ENCODE assay signal across 24 cellular contexts in genomic region chr12:6148061-6148460, GRCh38. TPM values are rescaled to one million over a fixed set of nuclear protein-coding genes. Genes with fewer than 3 reads are reported as not detected.
A peak's percentile ranks its signal among the peaks of the same experiment; 100 is the strongest.
DNase-seq lines count a peak whose midpoint lies in the region; ATAC-seq and TF ChIP-seq lines count a peak whose summit lies in the region.
"Had no signal": no experiment of that assay in that cellular context is flagged by ENCODE, and none has a peak within 500 bp of the region (broad histone marks: within the 10 kb centered on the region; RNA-seq: fewer than 3 reads in every experiment).

No MANE protein-coding gene starts in this region.

- WGBS in mammary epithelial cell (ENCODE audit: low coverage, missing lambda C conversion rate), result 100% methylated on average over 2 of the region's 2 CpGs

- H3K4me3 ChIP-seq in mammary epithelial cell (replicated peaks in 1 of 3; ENCODE audit: insufficient read depth in 1 of 3, low read depth in 2 of 3, low read length in 3 of 3), result no peak overlapping the region
- H3K4me3 ChIP-seq: MG63, SJSA1 had no signal

- no peaks in the 10 kb centered on the region for H3K4me1 ChIP-seq in mammary epithelial cell (ENCODE audit: insufficient read depth, low read length)

- CTCF ChIA-PET in T-cell (lab: Charles Lee), result no interaction called here
- CTCF ChIA-PET in mammary epithelial cell (lab: Charles Lee; ENCODE audit: low non-redundant PET), result no interaction called here

- H3K27me3 Mint-ChIP-seq in activated naive CD8-positive, alpha-beta T cell treated with anti-CD3 and anti-CD28 coated beads, Interleukin-2, amount 10 ng/mL, durations not matched to agents 7 days and 5 days, result no peaks in the 10 kb centered on the region
- H3K27me3 Mint-ChIP-seq in activated naive CD8-positive, alpha-beta T cell treated with anti-CD3 and anti-CD28 coated beads for 36 hours, result no peaks in the 10 kb centered on the region
- H3K27me3 Mint-ChIP-seq in T-cell, result peaks cover 0 to 10% of the 10 kb centered on the region in 2 donors
- no peaks in the 10 kb centered on the region for H3K27me3 Mint-ChIP-seq in neural crest cell (ENCODE audit: low read depth)

- no peaks in the 10 kb centered on the region for H3K9me3 ChIP-seq in mammary epithelial cell (replicated peaks; ENCODE audit: insufficient read depth, low read length)
- H3K9me3 ChIP-seq: SJSA1 had no signal

- intact Hi-C loops in mammary epithelial cell (cut with micrococcal nuclease), result no loop called here

- no peaks in the 10 kb centered on the region for H4K20me1 ChIP-seq in mammary epithelial cell (ENCODE audit: insufficient read depth, low read length)

- no peak for DNase-seq in activated naive CD8-positive, alpha-beta T cell treated with anti-CD3 and anti-CD28 coated beads, Interleukin-2, amount 10 ng/mL, durations not matched to agents 7 days and 5 days
- DNase-seq in activated naive CD8-positive, alpha-beta T cell treated with anti-CD3 and anti-CD28 coated beads for 36 hours, result no peak
- DNase-seq in T-cell, result no peak
- no peak for DNase-seq in neural crest cell (ENCODE audit: low read depth, low spot score)
- no peak for DNase-seq in activated CD4-positive, alpha-beta T cell treated with anti-CD3 and anti-CD28 coated beads for 1 hour
- no peak for DNase-seq in T-helper 9 cell
- no peak for DNase-seq in mammary epithelial cell
- DNase-seq: CD4-positive, alpha-beta memory T cell; DMS 273 treated with DMSO at 0.1 percent for 48 hours; DMS79; EL; GDM1; KBM-7; MG63; NCI-H1694; NCI-H2029 treated with DMSO at 0.1 percent for 48 hours; NCI-H446 treated with DMSO at 0.1 percent for 48 hours; NCI-H526; NCI-H82; Right ventricle myocardium superior; RPMI8226 had no signal

- TF ChIP-seq CTCF in neural crest cell (conservative IDR thresholded peaks at IDR 0.05), result no peak
- no peak for TF ChIP-seq CTCF in mammary epithelial cell (conservative IDR thresholded peaks at IDR 0.05 in 1 of 2, IDR thresholded peaks at IDR 0.05 in 1 of 2; ENCODE audit: extremely low read depth in 1 of 2, insufficient read depth in 1 of 2, low read depth in 1 of 2, low read length in 2 of 2)

- H3K36me3 ChIP-seq in mammary epithelial cell (ENCODE audit: insufficient read depth, low read length), result no peaks in the 10 kb centered on the region
- H3K36me3 ChIP-seq: MG63, SJSA1 had no signal

- H3K27ac ChIP-seq in mammary epithelial cell (ENCODE audit: insufficient read depth, low read depth, low read length), result no peak overlapping the region
- H3K27ac ChIP-seq: SJSA1 had no signal

- H3K36me3 Mint-ChIP-seq in activated naive CD8-positive, alpha-beta T cell treated with anti-CD3 and anti-CD28 coated beads, Interleukin-2, amount 10 ng/mL, durations not matched to agents 7 days and 5 days, result no peaks in the 10 kb centered on the region
- H3K36me3 Mint-ChIP-seq in activated naive CD8-positive, alpha-beta T cell treated with anti-CD3 and anti-CD28 coated beads for 36 hours, result no peaks in the 10 kb centered on the region
- H3K36me3 Mint-ChIP-seq in T-cell (no peaks in the 10 kb centered on the region), neural crest cell (ENCODE audit: low read depth) (no peaks in the 10 kb centered on the region)
- H3K36me3 Mint-ChIP-seq: CD4-positive, alpha-beta memory T cell had no signal

- in situ Hi-C loops in mammary epithelial cell (cut with MboI; ENCODE audit: low sequenced_read_pairs in 2 of 2), result no loop called here

- H3K4me3 Mint-ChIP-seq in activated naive CD8-positive, alpha-beta T cell treated with anti-CD3 and anti-CD28 coated beads, Interleukin-2, amount 10 ng/mL, durations not matched to agents 7 days and 5 days, result no peak overlapping the region
- no peak overlapping the region for H3K4me3 Mint-ChIP-seq in activated naive CD8-positive, alpha-beta T cell treated with anti-CD3 and anti-CD28 coated beads for 36 hours
- H3K4me3 Mint-ChIP-seq in T-cell (peak overlapping the region in 1 of 3 donors; percentile 15), neural crest cell (no peak overlapping the region)
- H3K4me3 Mint-ChIP-seq: CD4-positive, alpha-beta memory T cell had no signal

- no peak overlapping the region for H3K9ac ChIP-seq in mammary epithelial cell (ENCODE audit: insufficient read depth, low read length)

- dilution Hi-C loops in mammary epithelial cell (cut with HindIII; ENCODE audit: low sequenced_read_pairs), result no loop called here

- no peak for ATAC-seq in activated naive CD8-positive, alpha-beta T cell treated with anti-CD3 and anti-CD28 coated beads, Interleukin-2, amount 10 ng/mL, durations not matched to agents 7 days and 5 days (ENCODE audit: low read depth)
- ATAC-seq in T-cell (replicated peaks in 1 of 4) (peak in 1 of 4 experiments; percentile 23), GM18520 (IDR thresholded peaks at IDR 0.05; ENCODE audit: unreplicated experiment) (no peak)
- ATAC-seq: HCT116 had no signal

- no peak overlapping the region for H2AFZ ChIP-seq in mammary epithelial cell (ENCODE audit: low read depth, low read length)

- H3K9me3 Mint-ChIP-seq in activated naive CD8-positive, alpha-beta T cell treated with anti-CD3 and anti-CD28 coated beads, Interleukin-2, amount 10 ng/mL, durations not matched to agents 7 days and 5 days, result no peaks in the 10 kb centered on the region
- no peaks in the 10 kb centered on the region for H3K9me3 Mint-ChIP-seq in activated naive CD8-positive, alpha-beta T cell treated with anti-CD3 and anti-CD28 coated beads for 36 hours
- no peaks in the 10 kb centered on the region for H3K9me3 Mint-ChIP-seq in T-cell
- no peaks in the 10 kb centered on the region for H3K9me3 Mint-ChIP-seq in neural crest cell
- H3K9me3 Mint-ChIP-seq: CD4-positive, alpha-beta memory T cell had no signal

- BruUV-seq in mammary epithelial cell (replicated peaks; lab: Mats Ljungman, UMichigan), result no TSS peak

- peak overlapping the region; percentile 4 for H3K27ac Mint-ChIP-seq in activated naive CD8-positive, alpha-beta T cell treated with anti-CD3 and anti-CD28 coated beads, Interleukin-2, amount 10 ng/mL, durations not matched to agents 7 days and 5 days
- H3K27ac Mint-ChIP-seq in activated naive CD8-positive, alpha-beta T cell treated with anti-CD3 and anti-CD28 coated beads for 36 hours, result no peak overlapping the region
- peak overlapping the region; percentile 19 to 36 for H3K27ac Mint-ChIP-seq in T-cell
- peak overlapping the region; percentile 60 for H3K27ac Mint-ChIP-seq in neural crest cell (ENCODE audit: unreplicated experiment)
- H3K27ac Mint-ChIP-seq: CD4-positive, alpha-beta memory T cell had no signal

- H3K27me3 ChIP-seq in mammary epithelial cell (ENCODE audit: insufficient read depth, low read length), result no peaks in the 10 kb centered on the region
- H3K27me3 ChIP-seq: MG63, SJSA1 had no signal

- H3K79me2 ChIP-seq in mammary epithelial cell (ENCODE audit: insufficient read depth, low read length), result no peaks in the 10 kb centered on the region

- POLR2A ChIA-PET in activated naive CD8-positive, alpha-beta T cell treated with anti-CD3 and anti-CD28 coated beads, Interleukin-2, amount 10 ng/mL, durations not matched to agents 7 days and 5 days (lab: Charles Lee), result no interaction called here
- POLR2A ChIA-PET in T-cell (lab: Charles Lee), result no interaction called here

- peaks cover 19% of the 10 kb centered on the region for H3K4me1 Mint-ChIP-seq in activated naive CD8-positive, alpha-beta T cell treated with anti-CD3 and anti-CD28 coated beads, Interleukin-2, amount 10 ng/mL, durations not matched to agents 7 days and 5 days
- H3K4me1 Mint-ChIP-seq in activated naive CD8-positive, alpha-beta T cell treated with anti-CD3 and anti-CD28 coated beads for 36 hours, result peaks cover 17% of the 10 kb centered on the region
- H3K4me1 Mint-ChIP-seq in T-cell (peaks cover 20 to 28% (median 22%) of the 10 kb centered on the region in 3 donors), neural crest cell (peaks cover under 1% of the 10 kb centered on the region)

- H3K4me2 ChIP-seq in mammary epithelial cell (ENCODE audit: insufficient read depth, low read depth, low read length), result no peak overlapping the region

RNA-seq across cellular contexts. Expression of gene VWF, which starts 23.6 kb away (rescaled TPM):
- total RNA-seq in activated naive CD8-positive, alpha-beta T cell treated with anti-CD3 and anti-CD28 coated beads, Interleukin-2, amount 10 ng/mL, durations not matched to agents 7 days and 5 days, result under 1 TPM; 0.23 to 0.44 TPM
- under 1 TPM; 0.24 to 0.25 TPM for total RNA-seq in activated naive CD8-positive, alpha-beta T cell treated with anti-CD3 and anti-CD28 coated beads for 36 hours
- total RNA-seq in T-cell (under 1 TPM in 4 of 5 donors, not detected in 1; 0.13 to 0.90 (median 0.74) TPM), neural crest cell (0.02 and 0.21 TPM in 2 replicates), mammary epithelial cell (under 1 TPM; under 0.01 to 0.49 TPM)
- 0.07 TPM for polyA plus RNA-seq in mammary epithelial cell
- 1.1 TPM for polyA minus RNA-seq in mammary epithelial cell

RNA-seq across cellular contexts. Expression of gene CD9, which starts 52.1 kb away (rescaled TPM):
- 10 to 100 TPM in 1 of 2 experiments, 1 to 10 TPM in 1; 8.8 to 14.0 TPM for total RNA-seq in activated naive CD8-positive, alpha-beta T cell treated with anti-CD3 and anti-CD28 coated beads, Interleukin-2, amount 10 ng/mL, durations not matched to agents 7 days and 5 days
- total RNA-seq in activated naive CD8-positive, alpha-beta T cell treated with anti-CD3 and anti-CD28 coated beads for 36 hours, result 10 to 100 TPM; 16.2 to 18.1 TPM
- total RNA-seq in T-cell (1 to 10 TPM; 2.6 to 5.7 (median 3.3) TPM), neural crest cell (1.8 and 2.1 TPM in 2 replicates), mammary epithelial cell (100 to 1,000 TPM; 351 to 470 TPM)
- 775 TPM for polyA plus RNA-seq in mammary epithelial cell
- polyA minus RNA-seq in mammary epithelial cell, result 463 TPM

Comparison
In these comparisons a context has a peak if more than half of its experiments do, and no peak if none do; other contexts are left out.
1. RNA of gene CD9, which starts 52.1 kb away (total RNA-seq): 351 to 470 TPM in mammary epithelial cell; 16.2 to 18.1 TPM in activated naive CD8-positive, alpha-beta T cell treated with anti-CD3 and anti-CD28 coated beads for 36 hours, 8.8 to 14.0 TPM in activated naive CD8-positive, alpha-beta T cell treated with anti-CD3 and anti-CD28 coated beads, Interleukin-2, amount 10 ng/mL, durations not matched to agents 7 days and 5 days, 2.6 to 5.7 TPM in T-cell and 1.8 to 2.1 TPM in neural crest cell; every median in the first group is over 10 times any median in the second.